ENCODE assay signal across 1 cellular context in genomic region chr7:2110586-2111396, GRCh38.
TF ChIP-seq lines count a peak whose summit lies in the region.

No MANE protein-coding gene starts in this region.

TF ChIP-seq in HepG2, 621 proteins besides CTCF, POLR2A, EP300 and RAD21 (continued from another document and continues in another):
- TF ChIP-seq ZNF318 (CRISPR knock-in tag; IDR thresholded peaks at IDR 0.05), result no peak
- no peak for TF ChIP-seq ATAD3A (CRISPR knock-in tag; IDR thresholded peaks at IDR 0.05)
- TF ChIP-seq ZNF501 (CRISPR knock-in tag; IDR thresholded peaks at IDR 0.05), result peak; percentile 32; the same call in 1 of the 2 replicates
- TF ChIP-seq ZNF598 (CRISPR knock-in tag; IDR thresholded peaks at IDR 0.05; ENCODE audit: borderline replicate concordance), result no peak; the same call in 1 of the 2 replicates
- no peak for TF ChIP-seq ZBTB26 (CRISPR knock-in tag; IDR thresholded peaks at IDR 0.05; ENCODE audit: borderline replicate concordance)
- TF ChIP-seq ZNF75D (CRISPR knock-in tag; IDR thresholded peaks at IDR 0.05; ENCODE audit: borderline replicate concordance), result no peak
- TF ChIP-seq ZHX1 (CRISPR knock-in tag; IDR thresholded peaks at IDR 0.05; ENCODE audit: low read depth), result peak; percentile 84; the same call in 1 of the 2 replicates
- TF ChIP-seq IRF9 (CRISPR knock-in tag; IDR thresholded peaks at IDR 0.05; ENCODE audit: borderline replicate concordance), result no peak
- TF ChIP-seq KAT2B (IDR thresholded peaks at IDR 0.05; ENCODE audit: borderline replicate concordance, low read depth, low read length), result no peak
- TF ChIP-seq PCBP1 (IDR thresholded peaks at IDR 0.05; ENCODE audit: borderline replicate concordance, low read depth, low read length), result no peak
- TF ChIP-seq ZBTB14 (CRISPR knock-in tag; IDR thresholded peaks at IDR 0.05), result no peak
- peak; percentile 7; the same call in 1 of the 2 replicates for TF ChIP-seq ATF3 (CRISPR knock-in tag; IDR thresholded peaks at IDR 0.05)
- peak; percentile 74; the same call in 1 of the 2 replicates for TF ChIP-seq GFI1 (CRISPR knock-in tag; IDR thresholded peaks at IDR 0.05; ENCODE audit: borderline replicate concordance)
- TF ChIP-seq ZKSCAN1 (IDR thresholded peaks at IDR 0.05; ENCODE audit: low read length), result no peak
- TF ChIP-seq BCLAF1 (IDR thresholded peaks at IDR 0.05), result no peak
- peak; percentile 49; the same call in 1 of the 2 replicates for TF ChIP-seq THAP11 (CRISPR knock-in tag; IDR thresholded peaks at IDR 0.05)
- TF ChIP-seq SNAI1 (CRISPR knock-in tag; IDR thresholded peaks at IDR 0.05; ENCODE audit: borderline replicate concordance), result no peak
- TF ChIP-seq ZNF343 (CRISPR knock-in tag; IDR thresholded peaks at IDR 0.05), result peak; percentile 79; the same call in 1 of the 2 replicates
- no peak for TF ChIP-seq PREB (CRISPR knock-in tag; IDR thresholded peaks at IDR 0.05)
- peak; percentile 95 for TF ChIP-seq SALL1 (CRISPR knock-in tag; IDR thresholded peaks at IDR 0.05)
- TF ChIP-seq ZSCAN22 (CRISPR knock-in tag; IDR thresholded peaks at IDR 0.05), result no peak
- no peak for TF ChIP-seq ZNF562 (CRISPR knock-in tag; IDR thresholded peaks at IDR 0.05; ENCODE audit: borderline replicate concordance)
- no peak for TF ChIP-seq ZNF367 (CRISPR knock-in tag; IDR thresholded peaks at IDR 0.05; ENCODE audit: borderline replicate concordance)
- TF ChIP-seq ZNF292 (CRISPR knock-in tag; IDR thresholded peaks at IDR 0.05; ENCODE audit: borderline replicate concordance, low read depth), result no peak
- no peak for TF ChIP-seq ZNF850 (CRISPR knock-in tag; conservative IDR thresholded peaks at IDR 0.05)
- TF ChIP-seq ZNF766 (CRISPR knock-in tag; IDR thresholded peaks at IDR 0.05; ENCODE audit: borderline replicate concordance), result no peak
- 0 out of 2 replicates have a peak, but pooled peaks have one; percentile 33 for TF ChIP-seq HIC2 (CRISPR knock-in tag; IDR thresholded peaks at IDR 0.05; ENCODE audit: low read depth)
- TF ChIP-seq ZNF790 (CRISPR knock-in tag; IDR thresholded peaks at IDR 0.05; ENCODE audit: borderline replicate concordance), result peak; percentile 86; the same call in 1 of the 2 replicates
- no peak for TF ChIP-seq TP53 (CRISPR knock-in tag; conservative IDR thresholded peaks at IDR 0.05)
- TF ChIP-seq NR1H2 (CRISPR knock-in tag; IDR thresholded peaks at IDR 0.05; ENCODE audit: borderline replicate concordance, low read depth), result peak; percentile 29; the same call in 1 of the 2 replicates
- TF ChIP-seq ZNF709 (CRISPR knock-in tag; IDR thresholded peaks at IDR 0.05), result no peak; the same call in 1 of the 2 replicates
- TF ChIP-seq FOXA1 (IDR thresholded peaks at IDR 0.05), result no peak
- peak; percentile 86 for TF ChIP-seq FOXA1 (CRISPR knock-in tag; IDR thresholded peaks at IDR 0.05)
